Comparison of ENCODE assay signal across 1 cellular context in genomic region chr2:210476194-210477128, GRCh38.
A peak's percentile ranks its signal among the peaks of the same experiment; 100 is the strongest.
TF ChIP-seq lines count a peak whose summit lies in the region.

TSS of gene LANCL1 (minus strand) at chr2:210476759. CDS start at chr2:210476396, 363 bp downstream.

TF ChIP-seq in HEK293, 187 proteins besides CTCF, POLR2A, EP300 and RAD21 (continued from another document and continues in another):
- TF ChIP-seq ZBTB10 (tag by site-specific recombination; IDR thresholded peaks at IDR 0.05): no peak
- TF ChIP-seq HOXD13 (CRISPR knock-in tag; IDR thresholded peaks at IDR 0.05; ENCODE audit: borderline replicate concordance): no peak
- no peak for TF ChIP-seq ZNF664 (tag by site-specific recombination; IDR thresholded peaks at IDR 0.05)
- TF ChIP-seq PRDM2 (tag by site-specific recombination; IDR thresholded peaks at IDR 0.05; ENCODE audit: borderline replicate concordance): no peak
- TF ChIP-seq ZNF580 (tag by site-specific recombination; IDR thresholded peaks at IDR 0.05): no peak
- no peak for TF ChIP-seq ZNF404 (tag by site-specific recombination; IDR thresholded peaks at IDR 0.05)
- TF ChIP-seq REPIN1 (tag by site-specific recombination; IDR thresholded peaks at IDR 0.05; ENCODE audit: low read depth): no peak
- no peak for TF ChIP-seq ZNF248 (tag by site-specific recombination; IDR thresholded peaks at IDR 0.05)
- no peak for TF ChIP-seq ZSCAN4 (tag by site-specific recombination; IDR thresholded peaks at IDR 0.05)
- no peak for TF ChIP-seq PBX3 (CRISPR knock-in tag; IDR thresholded peaks at IDR 0.05)
- no peak for TF ChIP-seq PATZ1 (tag by site-specific recombination; IDR thresholded peaks at IDR 0.05)
- no peak for TF ChIP-seq SP7 (tag by site-specific recombination; IDR thresholded peaks at IDR 0.05)
- no peak for TF ChIP-seq ZNF514 (tag by site-specific recombination; IDR thresholded peaks at IDR 0.05)
- TF ChIP-seq ZNF24 (tag by site-specific recombination; IDR thresholded peaks at IDR 0.05): no peak
- no peak for TF ChIP-seq ZNF768 (tag by site-specific recombination; IDR thresholded peaks at IDR 0.05)
- no peak for TF ChIP-seq ZBTB21 (tag by site-specific recombination; IDR thresholded peaks at IDR 0.05)
- TF ChIP-seq ZNF169 (tag by site-specific recombination; IDR thresholded peaks at IDR 0.05): no peak
- no peak for TF ChIP-seq ZNF133 (tag by site-specific recombination; IDR thresholded peaks at IDR 0.05)
- no peak for TF ChIP-seq ZBTB49 (tag by site-specific recombination; IDR thresholded peaks at IDR 0.05; ENCODE audit: low read depth)
- TF ChIP-seq ZSCAN23 (tag by site-specific recombination; IDR thresholded peaks at IDR 0.05): no peak
- TF ChIP-seq ZNF529 (tag by site-specific recombination; IDR thresholded peaks at IDR 0.05; ENCODE audit: insufficient replicate concordance): no peak
- TF ChIP-seq WT1 (tag by site-specific recombination; IDR thresholded peaks at IDR 0.05): no peak
- no peak for TF ChIP-seq ZNF416 (tag by site-specific recombination; IDR thresholded peaks at IDR 0.05)
- TF ChIP-seq ZSCAN30 (tag by site-specific recombination; IDR thresholded peaks at IDR 0.05): 0 out of 2 replicates have a peak, but pooled peaks have one; percentile 38
- TF ChIP-seq ZNF658 (tag by site-specific recombination; IDR thresholded peaks at IDR 0.05): no peak
- no peak for TF ChIP-seq GLI2 (tag by site-specific recombination; IDR thresholded peaks at IDR 0.05; ENCODE audit: borderline replicate concordance, low read depth)
- TF ChIP-seq ZNF266 (tag by site-specific recombination; IDR thresholded peaks at IDR 0.05; ENCODE audit: low read depth): no peak
- peak; percentile 77 for TF ChIP-seq ZXDB (tag by site-specific recombination; IDR thresholded peaks at IDR 0.05)
- TF ChIP-seq ZNF19 (tag by site-specific recombination; IDR thresholded peaks at IDR 0.05; ENCODE audit: low read depth): no peak
- TF ChIP-seq ZNF426 (tag by site-specific recombination; IDR thresholded peaks at IDR 0.05): no peak
- TF ChIP-seq ZNF645 (tag by site-specific recombination; IDR thresholded peaks at IDR 0.05): no peak
- no peak for TF ChIP-seq KLF7 (tag by site-specific recombination; IDR thresholded peaks at IDR 0.05; ENCODE audit: borderline replicate concordance)
- TF ChIP-seq ZBTB26 (tag by site-specific recombination; optimal IDR thresholded peaks at IDR 0.05): peak; percentile 21
- TF ChIP-seq ZFP3 (tag by site-specific recombination; IDR thresholded peaks at IDR 0.05; ENCODE audit: low read depth): no peak
- no peak for TF ChIP-seq ZNF776 (tag by site-specific recombination; IDR thresholded peaks at IDR 0.05; ENCODE audit: borderline replicate concordance)
- TF ChIP-seq ZNF114 (tag by site-specific recombination; IDR thresholded peaks at IDR 0.05): no peak
- TF ChIP-seq ZNF335 (tag by site-specific recombination; conservative IDR thresholded peaks at IDR 0.05): peak; percentile 76
- no peak for TF ChIP-seq ZNF23 (tag by site-specific recombination; IDR thresholded peaks at IDR 0.05; ENCODE audit: borderline replicate concordance)
- TF ChIP-seq ZNF175 (tag by site-specific recombination; IDR thresholded peaks at IDR 0.05): no peak
- no peak for TF ChIP-seq SETDB1 (IDR thresholded peaks at IDR 0.05; ENCODE audit: insufficient read length, low read length)
- TF ChIP-seq ZNF701 (tag by site-specific recombination; IDR thresholded peaks at IDR 0.05): no peak
- TF ChIP-seq ZNF324 (tag by site-specific recombination; IDR thresholded peaks at IDR 0.05): no peak
- no peak for TF ChIP-seq ZNF792 (tag by site-specific recombination; IDR thresholded peaks at IDR 0.05)
- TF ChIP-seq ZNF184 (tag by site-specific recombination; IDR thresholded peaks at IDR 0.05): no peak
- no peak for TF ChIP-seq YY2 (tag by site-specific recombination; IDR thresholded peaks at IDR 0.05)
- TF ChIP-seq ZNF623 (tag by site-specific recombination; IDR thresholded peaks at IDR 0.05): no peak
- TF ChIP-seq ZSCAN16 (tag by site-specific recombination; IDR thresholded peaks at IDR 0.05): no peak
- no peak for TF ChIP-seq SCRT1 (tag by site-specific recombination; IDR thresholded peaks at IDR 0.05; ENCODE audit: borderline replicate concordance)
